In genomic region chr12:56688846-56689113, GRCh38 we compare ENCODE assay signal across 8 cellular contexts. TPM values are rescaled to one million over a fixed set of nuclear protein-coding genes. Genes with fewer than 3 reads are reported as not detected.
A peak's percentile ranks its signal among the peaks of the same experiment; 100 is the strongest.
DNase-seq lines count a peak whose midpoint lies in the region; ATAC-seq and TF ChIP-seq lines count a peak whose summit lies in the region.

No MANE protein-coding gene starts in this region.

- H3K79me1 ChIP-seq in mesenchymal stem cell (replicated peaks; ENCODE audit: low read length, poor library complexity, severe bottlenecking) = no peaks in the 10 kb centered on the region

- H3K18ac ChIP-seq in mesenchymal stem cell (ENCODE audit: low read depth in 1 of 2, low read length in 2 of 2) = peak overlapping the region; percentile 82 to 83

- WGBS in heart right ventricle, 2 donors = 4% methylated on average over 7 of the region's 7 CpGs
- under 1% methylated on average over 7 of the region's 7 CpGs for WGBS in mesenchymal stem cell

- peak overlapping the region; percentile 22 for H2BK5ac ChIP-seq in mesenchymal stem cell (ENCODE audit: low read depth, low read length, poor library complexity, severe bottlenecking)

- H3K9me3 Mint-ChIP-seq in brain = peaks cover 0 to 22% (median 6%) of the 10 kb centered on the region in 5 experiments

- intact Hi-C loops in heart right ventricle (cut with DNase I) = loop anchor here in 7 of 10 donors (1.0 to 5.0 kb wide), 7 partner anchors 34 to 44 kb away; partner anchors contain the start of genes ATP5F1B (in 6 of the 7) and NACA (in 3 of the 7)
- intact Hi-C loops in left ventricle myocardium superior (cut with micrococcal nuclease) = no loop called here

- H3K4me1 ChIP-seq in heart right ventricle (peaks cover 5 to 43% (median 39%) of the 10 kb centered on the region in 9 donors), mesenchymal stem cell (ENCODE audit: control insufficient read depth, insufficient read depth, low read depth, low read length) (peaks cover 2% of the 10 kb centered on the region)

- peaks cover 36% of the 10 kb centered on the region for H3K36me3 Mint-ChIP-seq in brain

- peak overlapping the region; percentile 99 for H3K9ac ChIP-seq in mesenchymal stem cell (ENCODE audit: low read length)

- H3K27me3 Mint-ChIP-seq in brain = peaks cover 8% of the 10 kb centered on the region

- H3K14ac ChIP-seq in mesenchymal stem cell (ENCODE audit: low read length in 2 of 2) = no peak overlapping the region

- H3K27me3 ChIP-seq in heart right ventricle (no peaks in the 10 kb centered on the region), mesenchymal stem cell (ENCODE audit: control insufficient read depth in 1 of 2, insufficient read depth in 1 of 2, low read length in 2 of 2) (no peaks in the 10 kb centered on the region)

- H3K23ac ChIP-seq in mesenchymal stem cell (ENCODE audit: low read length in 2 of 2) = no peak overlapping the region

- H3K36me3 ChIP-seq in heart right ventricle = peaks cover 0 to 9% (median 0%) of the 10 kb centered on the region in 9 donors
- H3K36me3 ChIP-seq in mesenchymal stem cell (ENCODE audit: control insufficient read depth in 1 of 2, insufficient read depth in 2 of 2, low read depth in 1 of 2, low read length in 2 of 2) = no peaks in the 10 kb centered on the region

- ATAC-seq in heart right ventricle (no peak), left ventricle myocardium superior (no peak), GM21390 (IDR thresholded peaks at IDR 0.05; ENCODE audit: unreplicated experiment) (no peak), HG02884 (IDR thresholded peaks at IDR 0.05; ENCODE audit: unreplicated experiment) (no peak), esophagus mucosa (no peak)

- H3K27ac ChIP-seq in heart right ventricle = peak overlapping the region; percentile 76 to 100 (median 98)
- peak overlapping the region; percentile 99 for H3K27ac ChIP-seq in mesenchymal stem cell (ENCODE audit: low read length, poor library complexity, severe bottlenecking)

- TF ChIP-seq CTCF in heart right ventricle (IDR thresholded peaks at IDR 0.05) = no peak
- TF ChIP-seq CTCF in brain (conservative IDR thresholded peaks at IDR 0.05) = no peak

- H2AFZ ChIP-seq in mesenchymal stem cell (ENCODE audit: low read depth, low read length) = peak overlapping the region; percentile 36

- H2BK120ac ChIP-seq in mesenchymal stem cell (ENCODE audit: low read depth, low read length) = peak overlapping the region; percentile 50

- no peaks in the 10 kb centered on the region for H3K9me3 ChIP-seq in heart right ventricle
- no peaks in the 10 kb centered on the region for H3K9me3 ChIP-seq in mesenchymal stem cell (ENCODE audit: control insufficient read depth, low read length)

- H3K4me3 Mint-ChIP-seq in brain = peak overlapping the region; percentile 99 to 100 (median 99)

- H3K4ac ChIP-seq in mesenchymal stem cell (ENCODE audit: low read depth in 1 of 2, low read length in 2 of 2) = peak overlapping the region; percentile 15 to 75

- H3K4me3 ChIP-seq in heart right ventricle (peak overlapping the region; percentile 4 to 99 (median 88)), mesenchymal stem cell (ENCODE audit: insufficient read depth in 1 of 2, low read depth in 1 of 2, low read length in 2 of 2) (peak overlapping the region; percentile 34 to 90)

- peak overlapping the region in 1 of 2 experiments; percentile 69 for H2BK12ac ChIP-seq in mesenchymal stem cell (ENCODE audit: low read length in 2 of 2)

- peak overlapping the region; percentile 68 for H3K4me2 ChIP-seq in mesenchymal stem cell (ENCODE audit: low read length, poor library complexity, severe bottlenecking)

- H2AK5ac ChIP-seq in mesenchymal stem cell (ENCODE audit: low read length, severe bottlenecking) = peak overlapping the region; percentile 23

- peaks cover 44% of the 10 kb centered on the region for H3K4me1 Mint-ChIP-seq in brain

- no peak for DNase-seq in heart right ventricle
- DNase-seq in left ventricle myocardium superior = no peak
- DNase-seq in mesenchymal stem cell = no peak
- DNase-seq in stimulated activated CD4-positive, alpha-beta T cell treated with anti-CD3 and anti-CD28 coated beads, Interleukin-4, amount 100 ng/mL, for 24 hours = no peak

- H4K91ac ChIP-seq in mesenchymal stem cell (ENCODE audit: low read length) = peak overlapping the region; percentile 65

- peak overlapping the region; percentile 99 to 100 (median 99) for H3K27ac Mint-ChIP-seq in brain

- H4K8ac ChIP-seq in mesenchymal stem cell (ENCODE audit: low read length) = peak overlapping the region; percentile 70

- H2BK15ac ChIP-seq in mesenchymal stem cell (ENCODE audit: low read depth, poor library complexity, severe bottlenecking) = no peak overlapping the region

RNA-seq across cellular contexts. Expression of gene PTGES3, which starts 0.7 kb away (rescaled TPM):
- total RNA-seq in heart right ventricle (100 to 1,000 TPM in 9 of 10 donors, 10 to 100 TPM in 1; 100.0 to 139 (median 110) TPM), left ventricle myocardium superior (137 TPM), esophagus mucosa (153 TPM)
- polyA plus RNA-seq in heart right ventricle (10 to 100 TPM; 43.7 to 92.3 TPM), brain (ENCODE audit: insufficient read depth, low read depth, low replicate concordance) (239 TPM)
- polyA plus RNA-seq in mesenchymal stem cell (2013, experiment 1 of 2) = 149 TPM
- polyA plus RNA-seq in mesenchymal stem cell (2013, experiment 2 of 2) = 152 TPM

RNA-seq across cellular contexts. Expression of gene NACA, which starts 36.3 kb away (rescaled TPM):
- total RNA-seq in heart right ventricle = 100 to 1,000 TPM; 476 to 727 (median 613) TPM
- polyA plus RNA-seq in heart right ventricle = 1,000 to 10,000 TPM; 1,105 to 1,249 TPM
- 540 TPM for total RNA-seq in left ventricle myocardium superior
- polyA plus RNA-seq in brain (ENCODE audit: insufficient read depth, low read depth, low replicate concordance) = 1,047 TPM
- 1,835 TPM for polyA plus RNA-seq in mesenchymal stem cell (2013, experiment 1 of 2)
- polyA plus RNA-seq in mesenchymal stem cell (2013, experiment 2 of 2) = 1,781 TPM
- total RNA-seq in esophagus mucosa = 786 TPM

RNA-seq across cellular contexts. Expression of gene ATP5F1B, which starts 43.0 kb away (rescaled TPM):
- total RNA-seq in heart right ventricle (1,000 to 10,000 TPM; 2,092 to 3,612 (median 3,330) TPM), left ventricle myocardium superior (3,327 TPM), esophagus mucosa (674 TPM)
- polyA plus RNA-seq in heart right ventricle (1,000 to 10,000 TPM; 1,003 to 1,981 TPM), brain (ENCODE audit: insufficient read depth, low read depth, low replicate concordance) (812 TPM)
- polyA plus RNA-seq in mesenchymal stem cell (2013, experiment 1 of 2) = 489 TPM
- polyA plus RNA-seq in mesenchymal stem cell (2013, experiment 2 of 2) = 517 TPM

RNA-seq across cellular contexts. Expression of gene BAZ2A, which starts 58.7 kb away (rescaled TPM):
- total RNA-seq in heart right ventricle (10 to 100 TPM; 28.7 to 58.7 (median 42.6) TPM), left ventricle myocardium superior (34.7 TPM), esophagus mucosa (49.9 TPM)
- polyA plus RNA-seq in heart right ventricle (10 to 100 TPM in 1 of 2 donors, 1 to 10 TPM in 1; 8.8 to 52.4 TPM), brain (ENCODE audit: insufficient read depth, low read depth, low replicate concordance) (45.1 TPM)
- 80.3 TPM for polyA plus RNA-seq in mesenchymal stem cell (2013, experiment 1 of 2)
- 69.0 TPM for polyA plus RNA-seq in mesenchymal stem cell (2013, experiment 2 of 2)
